Comparison of ENCODE assay signal across 1 cellular context in the genomic region with DNA sequence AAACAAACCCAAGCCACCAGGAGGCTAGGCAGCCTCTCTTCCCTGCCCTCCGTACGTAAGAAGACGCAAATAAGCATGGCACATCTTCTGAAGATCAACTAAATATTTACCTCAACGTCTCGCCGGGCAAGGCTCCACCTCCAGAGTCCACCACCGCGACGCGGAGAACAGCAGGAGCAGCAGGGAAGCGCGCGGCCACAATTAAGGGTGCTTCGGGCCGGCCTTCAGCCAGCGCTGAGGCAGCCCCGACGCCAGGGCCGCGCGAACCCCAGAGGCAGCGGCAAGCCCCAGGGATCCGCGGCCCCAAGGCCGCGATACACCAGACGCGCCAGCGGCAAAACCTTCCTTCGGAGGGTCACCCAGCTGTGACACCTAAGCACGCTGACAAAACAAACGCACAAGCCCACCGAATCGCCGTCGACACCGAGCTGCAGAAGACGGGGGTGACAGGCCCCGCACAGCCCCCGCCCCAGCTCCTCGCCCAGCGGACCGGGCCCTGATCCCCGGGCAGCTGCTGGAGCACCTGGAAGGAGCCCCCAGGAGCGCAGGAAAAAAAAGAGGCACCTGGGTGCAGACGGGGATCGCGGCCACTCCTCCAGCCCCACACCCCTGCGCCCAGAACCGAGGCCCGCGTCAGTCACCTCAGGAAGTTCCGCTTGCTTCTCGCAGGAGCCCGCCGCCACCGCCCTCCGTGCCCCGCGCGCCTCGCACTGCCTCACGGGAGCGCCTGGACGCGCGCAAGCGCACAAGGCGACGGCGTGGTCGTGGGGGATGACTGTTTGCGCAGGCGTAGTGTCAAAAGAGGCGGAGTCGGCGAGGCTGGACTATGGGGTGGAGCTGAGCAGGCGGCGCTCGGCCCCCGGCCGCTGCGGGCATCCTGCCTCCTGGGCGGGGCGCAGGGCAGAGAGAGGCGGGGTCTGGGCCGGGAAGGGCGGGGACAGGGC.
A peak's percentile ranks its signal among the peaks of the same experiment; 100 is the strongest.
TF ChIP-seq lines count a peak whose summit lies in the region.

TSS of gene HAUS3 (minus strand) at position 712 of the 944 bp plus-strand sequence. CDS start 1,175 bp downstream, outside the sequence.
TSS of gene POLN (minus strand) at position 712 of the 944 bp plus-strand sequence. CDS start 12,890 bp downstream, outside the sequence.

TF ChIP-seq in HepG2, 621 proteins besides CTCF, POLR2A, EP300 and RAD21 (continued from another document and continues in another):
- TF ChIP-seq, protein P1, sequence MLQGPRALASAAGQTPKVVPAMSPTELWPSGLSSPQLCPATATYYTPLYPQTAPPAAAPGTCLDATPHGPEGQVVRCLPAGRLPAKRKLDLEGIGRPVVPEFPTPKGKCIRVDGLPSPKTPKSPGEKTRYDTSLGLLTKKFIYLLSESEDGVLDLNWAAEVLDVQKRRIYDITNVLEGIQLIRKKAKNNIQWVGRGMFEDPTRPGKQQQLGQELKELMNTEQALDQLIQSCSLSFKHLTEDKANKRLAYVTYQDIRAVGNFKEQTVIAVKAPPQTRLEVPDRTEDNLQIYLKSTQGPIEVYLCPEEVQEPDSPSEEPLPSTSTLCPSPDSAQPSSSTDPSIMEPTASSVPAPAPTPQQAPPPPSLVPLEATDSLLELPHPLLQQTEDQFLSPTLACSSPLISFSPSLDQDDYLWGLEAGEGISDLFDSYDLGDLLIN (CRISPR knock-in tag; IDR thresholded peaks at IDR 0.05; ENCODE audit: borderline replicate concordance) = no peak
- TF ChIP-seq SOX6 (IDR thresholded peaks at IDR 0.05) (no peak), SOX6 (CRISPR knock-in tag; IDR thresholded peaks at IDR 0.05) (no peak; the same call in 1 of the 2 replicates), ZNF672 (CRISPR knock-in tag; IDR thresholded peaks at IDR 0.05) (no peak), ZNF776 (CRISPR knock-in tag; IDR thresholded peaks at IDR 0.05) (no peak; the same call in 1 of the 2 replicates), TIGD3 (CRISPR knock-in tag; IDR thresholded peaks at IDR 0.05; ENCODE audit: borderline replicate concordance) (peak; percentile 73; the same call in 1 of the 2 replicates), ZFP36 (IDR thresholded peaks at IDR 0.05; ENCODE audit: borderline replicate concordance, low read depth, low read length, partially characterized antibody) (no peak), ARNTL (CRISPR knock-in tag; IDR thresholded peaks at IDR 0.05) (peak; percentile 58; the same call in 1 of the 2 replicates), POLR2AphosphoS5 (IDR thresholded peaks at IDR 0.05; ENCODE audit: low read depth, low read length) (peak; percentile 82), ZBTB38 (CRISPR knock-in tag; IDR thresholded peaks at IDR 0.05) (peak; percentile 68), ZNF230 (CRISPR knock-in tag; IDR thresholded peaks at IDR 0.05) (peak; percentile 93), HOXA3 (CRISPR knock-in tag; IDR thresholded peaks at IDR 0.05) (peak; percentile 51; the same call in 1 of the 2 replicates), HOXA5 (CRISPR knock-in tag; IDR thresholded peaks at IDR 0.05) (no peak), ZNF34 (CRISPR knock-in tag; IDR thresholded peaks at IDR 0.05; ENCODE audit: borderline replicate concordance) (no peak), SETDB1 (CRISPR knock-in tag; IDR thresholded peaks at IDR 0.05; ENCODE audit: borderline replicate concordance) (no peak), ZNF543 (CRISPR knock-in tag; IDR thresholded peaks at IDR 0.05) (0 out of 2 replicates have a peak, but pooled peaks have one; percentile 34)
- TF ChIP-seq, protein P2, sequence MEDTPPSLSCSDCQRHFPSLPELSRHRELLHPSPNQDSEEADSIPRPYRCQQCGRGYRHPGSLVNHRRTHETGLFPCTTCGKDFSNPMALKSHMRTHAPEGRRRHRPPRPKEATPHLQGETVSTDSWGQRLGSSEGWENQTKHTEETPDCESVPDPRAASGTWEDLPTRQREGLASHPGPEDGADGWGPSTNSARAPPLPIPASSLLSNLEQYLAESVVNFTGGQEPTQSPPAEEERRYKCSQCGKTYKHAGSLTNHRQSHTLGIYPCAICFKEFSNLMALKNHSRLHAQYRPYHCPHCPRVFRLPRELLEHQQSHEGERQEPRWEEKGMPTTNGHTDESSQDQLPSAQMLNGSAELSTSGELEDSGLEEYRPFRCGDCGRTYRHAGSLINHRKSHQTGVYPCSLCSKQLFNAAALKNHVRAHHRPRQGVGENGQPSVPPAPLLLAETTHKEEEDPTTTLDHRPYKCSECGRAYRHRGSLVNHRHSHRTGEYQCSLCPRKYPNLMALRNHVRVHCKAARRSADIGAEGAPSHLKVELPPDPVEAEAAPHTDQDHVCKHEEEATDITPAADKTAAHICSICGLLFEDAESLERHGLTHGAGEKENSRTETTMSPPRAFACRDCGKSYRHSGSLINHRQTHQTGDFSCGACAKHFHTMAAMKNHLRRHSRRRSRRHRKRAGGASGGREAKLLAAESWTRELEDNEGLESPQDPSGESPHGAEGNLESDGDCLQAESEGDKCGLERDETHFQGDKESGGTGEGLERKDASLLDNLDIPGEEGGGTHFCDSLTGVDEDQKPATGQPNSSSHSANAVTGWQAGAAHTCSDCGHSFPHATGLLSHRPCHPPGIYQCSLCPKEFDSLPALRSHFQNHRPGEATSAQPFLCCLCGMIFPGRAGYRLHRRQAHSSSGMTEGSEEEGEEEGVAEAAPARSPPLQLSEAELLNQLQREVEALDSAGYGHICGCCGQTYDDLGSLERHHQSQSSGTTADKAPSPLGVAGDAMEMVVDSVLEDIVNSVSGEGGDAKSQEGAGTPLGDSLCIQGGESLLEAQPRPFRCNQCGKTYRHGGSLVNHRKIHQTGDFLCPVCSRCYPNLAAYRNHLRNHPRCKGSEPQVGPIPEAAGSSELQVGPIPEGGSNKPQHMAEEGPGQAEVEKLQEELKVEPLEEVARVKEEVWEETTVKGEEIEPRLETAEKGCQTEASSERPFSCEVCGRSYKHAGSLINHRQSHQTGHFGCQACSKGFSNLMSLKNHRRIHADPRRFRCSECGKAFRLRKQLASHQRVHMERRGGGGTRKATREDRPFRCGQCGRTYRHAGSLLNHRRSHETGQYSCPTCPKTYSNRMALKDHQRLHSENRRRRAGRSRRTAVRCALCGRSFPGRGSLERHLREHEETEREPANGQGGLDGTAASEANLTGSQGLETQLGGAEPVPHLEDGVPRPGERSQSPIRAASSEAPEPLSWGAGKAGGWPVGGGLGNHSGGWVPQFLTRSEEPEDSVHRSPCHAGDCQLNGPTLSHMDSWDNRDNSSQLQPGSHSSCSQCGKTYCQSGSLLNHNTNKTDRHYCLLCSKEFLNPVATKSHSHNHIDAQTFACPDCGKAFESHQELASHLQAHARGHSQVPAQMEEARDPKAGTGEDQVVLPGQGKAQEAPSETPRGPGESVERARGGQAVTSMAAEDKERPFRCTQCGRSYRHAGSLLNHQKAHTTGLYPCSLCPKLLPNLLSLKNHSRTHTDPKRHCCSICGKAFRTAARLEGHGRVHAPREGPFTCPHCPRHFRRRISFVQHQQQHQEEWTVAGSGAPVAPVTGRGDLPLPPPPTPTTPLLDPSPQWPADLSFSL (CRISPR knock-in tag; IDR thresholded peaks at IDR 0.05) = no peak
- TF ChIP-seq, protein P3, sequence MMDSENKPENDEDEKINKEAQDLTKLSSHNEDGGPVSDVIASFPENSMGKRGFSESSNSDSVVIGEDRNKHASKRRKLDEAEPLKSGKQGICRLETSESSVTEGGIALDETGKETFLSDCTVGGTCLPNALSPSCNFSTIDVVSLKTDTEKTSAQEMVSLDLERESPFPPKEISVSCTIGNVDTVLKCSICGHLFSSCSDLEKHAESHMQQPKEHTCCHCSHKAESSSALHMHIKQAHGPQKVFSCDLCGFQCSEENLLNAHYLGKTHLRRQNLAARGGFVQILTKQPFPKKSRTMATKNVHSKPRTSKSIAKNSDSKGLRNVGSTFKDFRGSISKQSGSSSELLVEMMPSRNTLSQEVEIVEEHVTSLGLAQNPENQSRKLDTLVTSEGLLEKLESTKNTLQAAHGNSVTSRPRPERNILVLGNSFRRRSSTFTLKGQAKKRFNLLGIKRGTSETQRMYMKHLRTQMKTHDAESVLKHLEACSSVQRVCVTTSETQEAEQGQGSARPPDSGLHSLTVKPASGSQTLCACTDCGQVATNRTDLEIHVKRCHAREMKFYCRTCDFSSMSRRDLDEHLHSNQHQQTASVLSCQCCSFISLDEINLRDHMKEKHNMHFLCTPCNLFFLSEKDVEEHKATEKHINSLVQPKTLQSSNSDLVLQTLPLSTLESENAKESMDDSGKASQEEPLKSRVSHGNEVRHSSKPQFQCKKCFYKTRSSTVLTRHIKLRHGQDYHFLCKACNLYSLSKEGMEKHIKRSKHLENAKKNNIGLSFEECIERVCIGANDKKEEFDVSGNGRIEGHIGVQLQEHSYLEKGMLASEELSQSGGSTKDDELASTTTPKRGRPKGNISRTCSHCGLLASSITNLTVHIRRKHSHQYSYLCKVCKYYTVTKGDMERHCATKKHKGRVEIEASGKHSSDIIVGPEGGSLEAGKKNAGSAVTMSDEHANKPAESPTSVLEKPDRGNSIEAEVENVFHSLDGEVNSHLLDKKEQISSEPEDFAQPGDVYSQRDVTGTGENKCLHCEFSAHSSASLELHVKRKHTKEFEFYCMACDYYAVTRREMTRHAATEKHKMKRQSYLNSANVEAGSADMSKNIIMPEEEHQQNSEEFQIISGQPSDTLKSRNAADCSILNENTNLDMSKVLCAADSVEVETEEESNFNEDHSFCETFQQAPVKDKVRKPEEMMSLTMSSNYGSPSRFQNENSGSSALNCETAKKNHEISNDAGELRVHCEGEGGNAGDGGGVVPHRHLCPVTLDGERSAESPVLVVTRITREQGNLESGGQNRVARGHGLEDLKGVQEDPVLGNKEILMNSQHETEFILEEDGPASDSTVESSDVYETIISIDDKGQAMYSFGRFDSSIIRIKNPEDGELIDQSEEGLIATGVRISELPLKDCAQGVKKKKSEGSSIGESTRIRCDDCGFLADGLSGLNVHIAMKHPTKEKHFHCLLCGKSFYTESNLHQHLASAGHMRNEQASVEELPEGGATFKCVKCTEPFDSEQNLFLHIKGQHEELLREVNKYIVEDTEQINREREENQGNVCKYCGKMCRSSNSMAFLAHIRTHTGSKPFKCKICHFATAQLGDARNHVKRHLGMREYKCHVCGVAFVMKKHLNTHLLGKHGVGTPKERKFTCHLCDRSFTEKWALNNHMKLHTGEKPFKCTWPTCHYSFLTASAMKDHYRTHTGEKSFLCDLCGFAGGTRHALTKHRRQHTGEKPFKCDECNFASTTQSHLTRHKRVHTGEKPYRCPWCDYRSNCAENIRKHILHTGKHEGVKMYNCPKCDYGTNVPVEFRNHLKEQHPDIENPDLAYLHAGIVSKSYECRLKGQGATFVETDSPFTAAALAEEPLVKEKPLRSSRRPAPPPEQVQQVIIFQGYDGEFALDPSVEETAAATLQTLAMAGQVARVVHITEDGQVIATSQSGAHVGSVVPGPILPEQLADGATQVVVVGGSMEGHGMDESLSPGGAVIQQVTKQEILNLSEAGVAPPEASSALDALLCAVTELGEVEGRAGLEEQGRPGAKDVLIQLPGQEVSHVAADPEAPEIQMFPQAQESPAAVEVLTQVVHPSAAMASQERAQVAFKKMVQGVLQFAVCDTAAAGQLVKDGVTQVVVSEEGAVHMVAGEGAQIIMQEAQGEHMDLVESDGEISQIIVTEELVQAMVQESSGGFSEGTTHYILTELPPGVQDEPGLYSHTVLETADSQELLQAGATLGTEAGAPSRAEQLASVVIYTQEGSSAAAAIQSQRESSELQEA (CRISPR knock-in tag; IDR thresholded peaks at IDR 0.05; ENCODE audit: not compliant biosample characterization) = peak; percentile 70
- TF ChIP-seq, protein P4, sequence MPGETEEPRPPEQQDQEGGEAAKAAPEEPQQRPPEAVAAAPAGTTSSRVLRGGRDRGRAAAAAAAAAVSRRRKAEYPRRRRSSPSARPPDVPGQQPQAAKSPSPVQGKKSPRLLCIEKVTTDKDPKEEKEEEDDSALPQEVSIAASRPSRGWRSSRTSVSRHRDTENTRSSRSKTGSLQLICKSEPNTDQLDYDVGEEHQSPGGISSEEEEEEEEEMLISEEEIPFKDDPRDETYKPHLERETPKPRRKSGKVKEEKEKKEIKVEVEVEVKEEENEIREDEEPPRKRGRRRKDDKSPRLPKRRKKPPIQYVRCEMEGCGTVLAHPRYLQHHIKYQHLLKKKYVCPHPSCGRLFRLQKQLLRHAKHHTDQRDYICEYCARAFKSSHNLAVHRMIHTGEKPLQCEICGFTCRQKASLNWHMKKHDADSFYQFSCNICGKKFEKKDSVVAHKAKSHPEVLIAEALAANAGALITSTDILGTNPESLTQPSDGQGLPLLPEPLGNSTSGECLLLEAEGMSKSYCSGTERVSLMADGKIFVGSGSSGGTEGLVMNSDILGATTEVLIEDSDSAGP (CRISPR knock-in tag; IDR thresholded peaks at IDR 0.05; ENCODE audit: borderline replicate concordance) = peak; percentile 78; the same call in 1 of the 2 replicates
- TF ChIP-seq, protein P5, sequence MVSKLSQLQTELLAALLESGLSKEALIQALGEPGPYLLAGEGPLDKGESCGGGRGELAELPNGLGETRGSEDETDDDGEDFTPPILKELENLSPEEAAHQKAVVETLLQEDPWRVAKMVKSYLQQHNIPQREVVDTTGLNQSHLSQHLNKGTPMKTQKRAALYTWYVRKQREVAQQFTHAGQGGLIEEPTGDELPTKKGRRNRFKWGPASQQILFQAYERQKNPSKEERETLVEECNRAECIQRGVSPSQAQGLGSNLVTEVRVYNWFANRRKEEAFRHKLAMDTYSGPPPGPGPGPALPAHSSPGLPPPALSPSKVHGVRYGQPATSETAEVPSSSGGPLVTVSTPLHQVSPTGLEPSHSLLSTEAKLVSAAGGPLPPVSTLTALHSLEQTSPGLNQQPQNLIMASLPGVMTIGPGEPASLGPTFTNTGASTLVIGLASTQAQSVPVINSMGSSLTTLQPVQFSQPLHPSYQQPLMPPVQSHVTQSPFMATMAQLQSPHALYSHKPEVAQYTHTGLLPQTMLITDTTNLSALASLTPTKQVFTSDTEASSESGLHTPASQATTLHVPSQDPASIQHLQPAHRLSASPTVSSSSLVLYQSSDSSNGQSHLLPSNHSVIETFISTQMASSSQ (IDR thresholded peaks at IDR 0.05; ENCODE audit: low read depth) = no peak
- TF ChIP-seq, protein P5 (CRISPR knock-in tag; IDR thresholded peaks at IDR 0.05; ENCODE audit: borderline replicate concordance) = no peak; the same call in 1 of the 2 replicates
